ENCODE assay signal across 9 cellular contexts in genomic region chr1:46613661-46614603, GRCh38. TPM values are rescaled to one million over a fixed set of nuclear protein-coding genes. Genes with fewer than 3 reads are reported as not detected.
DNase-seq lines count a peak whose midpoint lies in the region; TF ChIP-seq lines count a peak whose summit lies in the region.
"Had no signal": no experiment of that assay in that cellular context is flagged by ENCODE, and none has a peak within 500 bp of the region (broad histone marks: within the 10 kb centered on the region; RNA-seq: fewer than 3 reads in every experiment).

No MANE protein-coding gene starts in this region.

- H3K4me1 ChIP-seq in CD8-positive, alpha-beta memory T cell (ENCODE audit: insufficient read depth, low read length): peaks cover 62% of the 10 kb centered on the region
- H3K4me1 ChIP-seq in GM23248 (ENCODE audit: insufficient read depth): peaks cover 28% of the 10 kb centered on the region
- H3K4me1 ChIP-seq in neutrophil (ENCODE audit: control insufficient read depth in 1 of 2, insufficient read depth in 1 of 2, low read depth in 1 of 2, low read length in 1 of 2): peaks cover 35 to 38% of the 10 kb centered on the region in 2 experiments

- in situ Hi-C loops in GM23248 (cut with MboI): no loop called here

- peak in 2 of 5 donors; percentile 7 to 29 for DNase-seq in CD8-positive, alpha-beta memory T cell
- peak; percentile 84 for DNase-seq in GM23248
- peak; percentile 59 for DNase-seq in NCI-H2227 (lab: John Stamatoyannopoulos, UW; ENCODE audit: unreplicated experiment)
- DNase-seq in activated naive CD4-positive, alpha-beta T cell treated with anti-CD3 and anti-CD28 coated beads for 36 hours: peak; percentile 73
- peak; percentile 79 to 93 for DNase-seq in foreskin fibroblast
- DNase-seq in NCI-H187 treated with DMSO at 0.1 percent for 48 hours (lab: John Stamatoyannopoulos, UW): no peak
- DNase-seq in NCI-H187 (lab: John Stamatoyannopoulos, UW): no peak

- POLR2A ChIA-PET in CD8-positive, alpha-beta memory T cell (lab: Charles Lee): interaction anchor here (1.0 kb wide), 1 partner anchor 10 kb away, joined by 4 read pairs; the partner anchor contains the start of gene MKNK1

- peak overlapping the region; percentile 27 for H3K4me2 ChIP-seq in GM23248 (ENCODE audit: unreplicated experiment)

- H3K4me3 ChIP-seq in CD8-positive, alpha-beta memory T cell (ENCODE audit: low read length): peak overlapping the region; percentile 22
- no peak overlapping the region for H3K4me3 ChIP-seq in GM23248
- peak overlapping the region; percentile 7 to 28 for H3K4me3 ChIP-seq in foreskin fibroblast (ENCODE audit: low read depth in 1 of 2, low read length in 2 of 2)
- peak overlapping the region in 1 of 2 experiments; percentile 23 for H3K4me3 ChIP-seq in neutrophil (ENCODE audit: low read depth in 1 of 2, low read length in 1 of 2)

- no peaks in the 10 kb centered on the region for H3K9me3 ChIP-seq in CD8-positive, alpha-beta memory T cell (ENCODE audit: low read length)
- H3K9me3 ChIP-seq in GM23248 (ENCODE audit: low read depth) (no peaks in the 10 kb centered on the region), neutrophil (no peaks in the 10 kb centered on the region)

- H3F3A ChIP-seq in GM23248 (ENCODE audit: insufficient read depth): no peaks in the 10 kb centered on the region

- H3K36me3 ChIP-seq in CD8-positive, alpha-beta memory T cell (ENCODE audit: insufficient read depth, low read length): peaks cover 4% of the 10 kb centered on the region
- H3K36me3 ChIP-seq in GM23248 (ENCODE audit: low read depth) (no peaks in the 10 kb centered on the region), neutrophil (peaks cover 19% of the 10 kb centered on the region)

- CTCF ChIA-PET in CD8-positive, alpha-beta memory T cell (lab: Charles Lee): interaction anchor here (1.4 kb wide), 1 partner anchor 10 kb away, joined by 4 read pairs; the partner anchor contains the start of gene MKNK1
- CTCF ChIA-PET in activated naive CD4-positive, alpha-beta T cell treated with anti-CD3 and anti-CD28 coated beads for 36 hours (lab: Charles Lee): interaction anchor here (0.9 to 1.9 kb wide), 3 partner anchors 11 to 112 kb away, joined by 4 to 8 read pairs (median 7); partner anchors contain the start of gene MKNK1

- H2AFZ ChIP-seq in GM23248: no peak overlapping the region

- no peak for TF ChIP-seq CTCF in foreskin fibroblast (IDR thresholded peaks at IDR 0.05; ENCODE audit: low read depth, low read length)
- no peak for TF ChIP-seq CTCF in neutrophil (IDR thresholded peaks at IDR 0.05)

- 12 to 18% methylated on average over 14 to 16 of the region's 16 CpGs for WGBS in GM23248 (ENCODE audit: low coverage in 1 of 2, low lambda C conversion rate in 2 of 2, missing lambda C conversion rate in 2 of 2), 2 experiments

- peaks cover 0 to 40% (median 15%) of the 10 kb centered on the region in 3 donors for H3K36me3 Mint-ChIP-seq in CD8-positive, alpha-beta memory T cell
- no peaks in the 10 kb centered on the region for H3K36me3 Mint-ChIP-seq in activated naive CD4-positive, alpha-beta T cell treated with anti-CD3 and anti-CD28 coated beads for 36 hours (ENCODE audit: low read depth)

- peak overlapping the region; percentile 29 to 92 (median 62) for H3K27ac Mint-ChIP-seq in CD8-positive, alpha-beta memory T cell
- no peak overlapping the region for H3K27ac Mint-ChIP-seq in activated naive CD4-positive, alpha-beta T cell treated with anti-CD3 and anti-CD28 coated beads for 36 hours

- H3K9ac ChIP-seq in GM23248: 0 out of 2 replicates have a peak overlapping the region, but pooled peaks have one; percentile 39

- H3K27ac ChIP-seq in CD8-positive, alpha-beta memory T cell (ENCODE audit: low read depth, low read length): no peak overlapping the region
- H3K27ac ChIP-seq in GM23248 (no peak overlapping the region), neutrophil (peak overlapping the region; percentile 50)

- H4K20me1 ChIP-seq in GM23248 (ENCODE audit: insufficient read depth): no peaks in the 10 kb centered on the region

- peak overlapping the region; percentile 41 to 96 (median 92) for H3K4me3 Mint-ChIP-seq in CD8-positive, alpha-beta memory T cell
- no peak overlapping the region for H3K4me3 Mint-ChIP-seq in activated naive CD4-positive, alpha-beta T cell treated with anti-CD3 and anti-CD28 coated beads for 36 hours

- H3K4me1 Mint-ChIP-seq in CD8-positive, alpha-beta memory T cell: peaks cover 54 to 72% (median 60%) of the 10 kb centered on the region in 3 donors
- peaks cover 50% of the 10 kb centered on the region for H3K4me1 Mint-ChIP-seq in activated naive CD4-positive, alpha-beta T cell treated with anti-CD3 and anti-CD28 coated beads for 36 hours (ENCODE audit: low read depth)

- no peaks in the 10 kb centered on the region for H3K27me3 Mint-ChIP-seq in CD8-positive, alpha-beta memory T cell
- no peaks in the 10 kb centered on the region for H3K27me3 Mint-ChIP-seq in activated naive CD4-positive, alpha-beta T cell treated with anti-CD3 and anti-CD28 coated beads for 36 hours (ENCODE audit: low read depth)

- H3K9me3 Mint-ChIP-seq in CD8-positive, alpha-beta memory T cell: no peaks in the 10 kb centered on the region
- no peaks in the 10 kb centered on the region for H3K9me3 Mint-ChIP-seq in activated naive CD4-positive, alpha-beta T cell treated with anti-CD3 and anti-CD28 coated beads for 36 hours

- intact Hi-C loops in activated naive CD4-positive, alpha-beta T cell treated with anti-CD3 and anti-CD28 coated beads for 36 hours (cut with micrococcal nuclease): no loop called here

- H3K27me3 ChIP-seq in CD8-positive, alpha-beta memory T cell (ENCODE audit: insufficient read depth, low read length, poor library complexity, severe bottlenecking): no peaks in the 10 kb centered on the region
- H3K27me3 ChIP-seq in GM23248 (replicated peaks; ENCODE audit: insufficient read depth) (no peaks in the 10 kb centered on the region), neutrophil (no peaks in the 10 kb centered on the region)

- H3K79me2 ChIP-seq in GM23248 (ENCODE audit: insufficient read depth): peaks cover 21% of the 10 kb centered on the region

- H3K9me2 ChIP-seq in GM23248 (ENCODE audit: insufficient read depth): no peaks in the 10 kb centered on the region

RNA-seq across cellular contexts. Expression of gene MOB3C, which starts 2.7 kb away (rescaled TPM):
- total RNA-seq in CD8-positive, alpha-beta memory T cell: 10 to 100 TPM; 10.3 to 11.3 TPM
- polyA plus RNA-seq in CD8-positive, alpha-beta memory T cell: 26.0 TPM
- total RNA-seq in GM23248 (2014; rRNA removed; shearing (Covaris generic)): 5.9 and 7.0 TPM in 2 replicates
- polyA plus RNA-seq in GM23248 (2016; fragmentation: Nextera tagmentation; extraction: Ambion mirVana): 4.7 and 6.1 TPM in 2 replicates
- 1 to 10 TPM; 4.8 to 5.0 TPM for total RNA-seq in activated naive CD4-positive, alpha-beta T cell treated with anti-CD3 and anti-CD28 coated beads for 36 hours

RNA-seq across cellular contexts. Expression of gene MKNK1, which starts 9.9 kb away (rescaled TPM):
- 10 to 100 TPM; 27.9 to 32.4 TPM for total RNA-seq in CD8-positive, alpha-beta memory T cell
- polyA plus RNA-seq in CD8-positive, alpha-beta memory T cell: 39.0 TPM
- total RNA-seq in GM23248 (2014; rRNA removed; shearing (Covaris generic)): 8.9 and 15.5 TPM in 2 replicates
- polyA plus RNA-seq in GM23248 (2016; fragmentation: Nextera tagmentation; extraction: Ambion mirVana): 10.0 and 16.1 TPM in 2 replicates
- total RNA-seq in activated naive CD4-positive, alpha-beta T cell treated with anti-CD3 and anti-CD28 coated beads for 36 hours: 10 to 100 TPM; 18.5 to 21.2 TPM

RNA-seq across cellular contexts. Expression of gene ATPAF1, which starts 54.2 kb away (rescaled TPM):
- 10 to 100 TPM; 40.2 to 42.3 TPM for total RNA-seq in CD8-positive, alpha-beta memory T cell
- 75.8 TPM for polyA plus RNA-seq in CD8-positive, alpha-beta memory T cell
- total RNA-seq in GM23248 (2014; rRNA removed; shearing (Covaris generic)): 61.3 and 66.3 TPM in 2 replicates
- 43.3 and 46.3 TPM in 2 replicates for polyA plus RNA-seq in GM23248 (2016; fragmentation: Nextera tagmentation; extraction: Ambion mirVana)
- 10 to 100 TPM; 44.5 to 49.2 TPM for total RNA-seq in activated naive CD4-positive, alpha-beta T cell treated with anti-CD3 and anti-CD28 coated beads for 36 hours

RNA-seq across cellular contexts. Expression of gene TEX38, which starts 57.7 kb away (rescaled TPM):
- total RNA-seq in CD8-positive, alpha-beta memory T cell: not detected
- 0.37 TPM for polyA plus RNA-seq in CD8-positive, alpha-beta memory T cell
- total RNA-seq in GM23248 (2014; rRNA removed; shearing (Covaris generic)): not detected in 2 replicates
- polyA plus RNA-seq in GM23248 (2016; fragmentation: Nextera tagmentation; extraction: Ambion mirVana): 0.34 TPM in 1 of 2 replicates, not detected in the other
- total RNA-seq in activated naive CD4-positive, alpha-beta T cell treated with anti-CD3 and anti-CD28 coated beads for 36 hours: not detected
- total RNA-seq: mononuclear cell had no signal

Comparison
In these comparisons a context has a peak if more than half of its experiments do, and no peak if none do; other contexts are left out.
1. DNase-seq: peak in GM23248 (single experiment), NCI-H2227 (single experiment), activated naive CD4-positive, alpha-beta T cell treated with anti-CD3 and anti-CD28 coated beads for 36 hours (single experiment) and foreskin fibroblast (2 of 2); none in NCI-H187 treated with DMSO at 0.1 percent for 48 hours (single experiment) and NCI-H187 (0 of 2).